In the genomic region with DNA sequence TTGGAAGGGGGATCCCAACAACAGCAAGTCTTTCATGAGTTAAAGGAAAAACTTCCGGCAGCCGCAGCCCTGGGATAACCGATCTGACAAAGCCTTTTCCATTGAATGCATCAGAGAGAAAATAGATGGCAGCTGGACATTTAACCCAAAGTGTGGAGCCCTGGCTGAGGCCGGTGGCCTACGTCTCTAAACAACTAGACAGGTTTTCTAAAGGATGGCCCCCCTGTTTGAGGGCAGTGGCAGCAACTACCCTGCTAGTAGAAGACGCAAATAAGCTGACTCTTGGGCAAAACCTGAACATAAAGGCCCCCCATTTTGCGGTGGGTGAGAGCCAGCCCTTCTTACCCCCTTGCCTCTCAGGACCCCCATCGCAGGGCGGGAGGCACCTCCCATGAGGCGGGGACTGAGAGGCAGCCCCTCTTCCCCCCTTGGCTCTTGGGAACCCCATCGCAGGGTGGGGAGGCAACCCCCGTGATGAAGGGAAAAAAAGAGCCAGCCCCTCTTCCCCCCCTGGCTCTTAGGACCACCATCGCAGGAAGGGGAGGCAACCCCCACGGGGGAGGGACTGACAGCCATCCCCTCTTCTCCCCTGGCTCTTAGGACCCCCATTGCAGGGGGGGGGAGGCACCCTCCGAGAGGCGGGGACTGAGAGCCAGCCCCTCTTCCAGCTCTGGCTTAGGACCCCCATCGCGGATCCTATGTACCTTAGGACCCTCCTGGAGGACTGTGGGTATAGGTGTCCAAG, we compare ENCODE assay signal across 27 cellular contexts.
"Had no signal": no experiment of that assay in that cellular context is flagged by ENCODE, and none has a peak within 500 bp of the region (broad histone marks: within the 10 kb centered on the region; RNA-seq: fewer than 3 reads in every experiment).

No MANE protein-coding gene starts in this region.

- H3K27me3 ChIP-seq: gastrocnemius medialis, neutrophil, sigmoid colon, testis, tibial artery, upper lobe of left lung, uterus had no signal

- H3K27me3 Mint-ChIP-seq: effector memory CD8-positive, alpha-beta T cell; memory B cell; naive B cell; natural killer cell treated with Interleukin-12 subunit alpha and Interleukin-12 subunit beta and Interleukin-15 and Interleukin-18, amount 100 ng/mL, for 72 hours; stimulated activated memory B cell treated with anti-CD40 and anti-IgM and Interleukin-4, amounts not matched to agents 10 μg/mL and 1 μg/mL and 100 μg/mL, for 72 hours had no signal

- H3K27ac Mint-ChIP-seq: effector memory CD8-positive, alpha-beta T cell; memory B cell; mesothelial cell of epicardium; natural killer cell treated with Interleukin-12 subunit alpha and Interleukin-12 subunit beta and Interleukin-15 and Interleukin-18, amount 100 ng/mL, for 72 hours; stimulated activated memory B cell treated with anti-CD40 and anti-IgM and Interleukin-4, amounts not matched to agents 10 μg/mL and 1 μg/mL and 100 μg/mL, for 72 hours had no signal

- H3K9me3 ChIP-seq: gastrocnemius medialis, neutrophil, prostate gland, testis, uterus had no signal

- H3K36me3 ChIP-seq: gastrocnemius medialis, neutrophil, prostate gland, sigmoid colon, tibial artery, upper lobe of left lung, uterus had no signal

- H3K4me1 Mint-ChIP-seq: memory B cell; mesothelial cell of epicardium; naive B cell; neural crest cell; stimulated activated memory B cell treated with anti-CD40 and anti-IgM and Interleukin-4, amounts not matched to agents 10 μg/mL and 1 μg/mL and 100 μg/mL, for 72 hours had no signal

- DNase-seq: cerebellar nuclear complex; cortex of kidney; effector memory CD8-positive, alpha-beta T cell; foreskin fibroblast; gastrocnemius medialis; head of caudate nucleus; kidney glomerular epithelial cell; left ventricle myocardium superior; mucosa of descending colon; naive B cell; right cardiac atrium; sigmoid colon; stimulated activated CD4-positive, alpha-beta T cell treated with anti-CD3 and anti-CD28 coated beads, Interleukin-4, amount 100 ng/mL, for 4 hours; stimulated activated naive CD8-positive, alpha-beta T cell treated with anti-CD3 and anti-CD28 coated beads, Interleukin-15, Interleukin-2, amounts not matched to agents 100 U/mL and 50 U/mL, for 24 hours; substantia nigra; testis; uterus had no signal

- H3K4me1 ChIP-seq: gastrocnemius medialis, prostate gland, sigmoid colon, testis, tibial artery, upper lobe of left lung, uterus had no signal

- H3K9me3 Mint-ChIP-seq: memory B cell; natural killer cell treated with Interleukin-12 subunit alpha and Interleukin-12 subunit beta and Interleukin-15 and Interleukin-18, amount 100 ng/mL, for 72 hours; stimulated activated memory B cell treated with anti-CD40 and anti-IgM and Interleukin-4, amounts not matched to agents 10 μg/mL and 1 μg/mL and 100 μg/mL, for 72 hours had no signal

- H3K4me3 Mint-ChIP-seq: effector memory CD8-positive, alpha-beta T cell; memory B cell; mesothelial cell of epicardium; naive B cell; natural killer cell treated with Interleukin-12 subunit alpha and Interleukin-12 subunit beta and Interleukin-15 and Interleukin-18, amount 100 ng/mL, for 72 hours; neural crest cell; stimulated activated memory B cell treated with anti-CD40 and anti-IgM and Interleukin-4, amounts not matched to agents 10 μg/mL and 1 μg/mL and 100 μg/mL, for 72 hours had no signal

- H3K36me3 Mint-ChIP-seq: memory B cell; mesothelial cell of epicardium; naive B cell; natural killer cell treated with Interleukin-12 subunit alpha and Interleukin-12 subunit beta and Interleukin-15 and Interleukin-18, amount 100 ng/mL, for 72 hours; stimulated activated memory B cell treated with anti-CD40 and anti-IgM and Interleukin-4, amounts not matched to agents 10 μg/mL and 1 μg/mL and 100 μg/mL, for 72 hours had no signal

- H3K4me3 ChIP-seq: gastrocnemius medialis, lung, mucosa of descending colon, prostate gland, sigmoid colon, tibial artery, upper lobe of left lung, uterus had no signal

- H3K27ac ChIP-seq: gastrocnemius medialis, neutrophil, prostate gland, sigmoid colon, testis, tibial artery, upper lobe of left lung, uterus had no signal
